In genomic region chr15:63763476-63764123, GRCh38 we compare ENCODE assay signal across 11 cellular contexts.
DNase-seq lines count a peak whose midpoint lies in the region; ATAC-seq, FAIRE-seq and TF ChIP-seq lines count a peak whose summit lies in the region.
"Had no signal": no experiment of that assay in that cellular context is flagged by ENCODE, and none has a peak within 500 bp of the region (broad histone marks: within the 10 kb centered on the region; RNA-seq: fewer than 3 reads in every experiment).

No MANE protein-coding gene starts in this region.

- H3K79me2 ChIP-seq in GM23248 (ENCODE audit: insufficient read depth) = peaks cover 87% of the 10 kb centered on the region
- no peaks in the 10 kb centered on the region for H3K79me2 ChIP-seq in keratinocyte (ENCODE audit: control insufficient read depth, insufficient read depth, low read length)
- no peaks in the 10 kb centered on the region for H3K79me2 ChIP-seq in PC-9 (ENCODE audit: low read depth)

- H3K4me3 ChIP-seq in GM23248 (no peak overlapping the region), RWPE2 (ENCODE audit: severe bottlenecking) (no peak overlapping the region), keratinocyte (ENCODE audit: control insufficient read depth in 2 of 3, extremely low read depth in 1 of 3, insufficient read depth in 2 of 3, low read depth in 1 of 3, low read length in 3 of 3) (no peak overlapping the region), PC-9 (no peak overlapping the region), transverse colon (no peak overlapping the region)
- H3K4me3 ChIP-seq: esophagus muscularis mucosa had no signal

- H3K27me3 ChIP-seq in GM23248 (replicated peaks; ENCODE audit: insufficient read depth) (no peaks in the 10 kb centered on the region), RWPE2 (ENCODE audit: insufficient read depth, poor library complexity, severe bottlenecking) (no peaks in the 10 kb centered on the region), keratinocyte (ENCODE audit: control insufficient read depth, extremely low read depth, insufficient read depth, low read length) (no peaks in the 10 kb centered on the region), PC-9 (ENCODE audit: insufficient read depth, low read depth) (no peaks in the 10 kb centered on the region), transverse colon (no peaks in the 10 kb centered on the region)
- H3K27me3 ChIP-seq: esophagus muscularis mucosa had no signal

- H3K4me2 ChIP-seq in GM23248 (ENCODE audit: unreplicated experiment) = no peak overlapping the region
- H3K4me2 ChIP-seq in keratinocyte (ENCODE audit: control insufficient read depth, extremely low read depth, insufficient read depth, low read depth, low read length) = no peak overlapping the region
- H3K4me2 ChIP-seq in PC-9 = no peak overlapping the region

- H3K4me1 ChIP-seq in GM23248 (ENCODE audit: insufficient read depth) (peaks cover 10% of the 10 kb centered on the region), RWPE2 (ENCODE audit: insufficient read depth, poor library complexity, severe bottlenecking) (peaks cover 12% of the 10 kb centered on the region), keratinocyte (ENCODE audit: control insufficient read depth, extremely low read depth, insufficient read depth, low read length) (peaks cover 16% of the 10 kb centered on the region), PC-9 (replicated peaks; ENCODE audit: insufficient read depth) (no peaks in the 10 kb centered on the region), transverse colon (peaks cover 0 to 21% (median 5%) of the 10 kb centered on the region in 4 donors)

- POLR2A ChIA-PET in PC-9 (lab: Charles Lee; ENCODE audit: unreplicated experiment) = no interaction called here

- WGBS in GM23248 (ENCODE audit: low coverage in 1 of 2, low lambda C conversion rate in 2 of 2, missing lambda C conversion rate in 2 of 2), 2 experiments = 97 to 98% methylated on average over 3 of the region's 3 CpGs
- WGBS in transverse colon (ENCODE audit: low coverage in 1 of 2), 2 donors = 88 to 93% methylated on average over 3 of the region's 3 CpGs

- H3F3A ChIP-seq in GM23248 (ENCODE audit: insufficient read depth) = 0 out of 2 replicates have a peak, but pooled peaks cover 14% of the 10 kb centered on the region
- no peaks in the 10 kb centered on the region for H3F3A ChIP-seq in PC-9 (ENCODE audit: insufficient read depth, low read depth)

- no peaks in the 10 kb centered on the region for H3K9me3 ChIP-seq in GM23248 (ENCODE audit: low read depth)
- H3K9me3 ChIP-seq in RWPE2 (ENCODE audit: severe bottlenecking) = no peaks in the 10 kb centered on the region
- H3K9me3 ChIP-seq in keratinocyte (ENCODE audit: control insufficient read depth, low read depth, low read length) = no peaks in the 10 kb centered on the region
- H3K9me3 ChIP-seq in PC-9 (ENCODE audit: insufficient read depth, low read depth) = no peaks in the 10 kb centered on the region
- H3K9me3 ChIP-seq in transverse colon = no peaks in the 10 kb centered on the region
- H3K9me3 ChIP-seq: esophagus muscularis mucosa had no signal

- TF ChIP-seq CTCF in RWPE2 (IDR thresholded peaks at IDR 0.05; ENCODE audit: poor library complexity, severe bottlenecking) = no peak
- TF ChIP-seq CTCF in keratinocyte (optimal IDR thresholded peaks at IDR 0.05 in 1 of 3, IDR thresholded peaks at IDR 0.05 in 1 of 3, conservative IDR thresholded peaks at IDR 0.05 in 1 of 3; ENCODE audit: extremely low read depth in 1 of 3, insufficient read depth in 2 of 3, low read length in 3 of 3) = no peak
- no peak for TF ChIP-seq CTCF in PC-9 (conservative IDR thresholded peaks at IDR 0.05)
- TF ChIP-seq CTCF in transverse colon (IDR thresholded peaks at IDR 0.05) = no peak

- CTCF ChIA-PET in PC-9 (lab: Charles Lee) = no interaction called here

- H4K20me1 ChIP-seq in GM23248 (ENCODE audit: insufficient read depth) = 0 out of 2 replicates have a peak, but pooled peaks cover 13% of the 10 kb centered on the region
- H4K20me1 ChIP-seq in keratinocyte (ENCODE audit: control insufficient read depth, extremely low read depth, insufficient read depth, low read length) = no peaks in the 10 kb centered on the region
- H4K20me1 ChIP-seq in PC-9 (ENCODE audit: insufficient read depth) = no peaks in the 10 kb centered on the region

- H3K9ac ChIP-seq in GM23248 (no peak overlapping the region), keratinocyte (ENCODE audit: control insufficient read depth, extremely low read depth, insufficient read depth, low read length) (no peak overlapping the region)

- dilution Hi-C loops in keratinocyte (cut with MboI; ENCODE audit: extremely low pct_ligation_motif_present, low sequenced_read_pairs) = no loop called here

- no TSS peak for BruUV-seq in PC-9 (replicated peaks; lab: Mats Ljungman, UMichigan)

- no peaks in the 10 kb centered on the region for H3K9me2 ChIP-seq in GM23248 (ENCODE audit: insufficient read depth)
- no peaks in the 10 kb centered on the region for H3K9me2 ChIP-seq in PC-9 (ENCODE audit: insufficient read depth)

- peak; percentile 86 for ATAC-seq in RWPE2 (ENCODE audit: low read depth)
- ATAC-seq in HG02981 (IDR thresholded peaks at IDR 0.05; ENCODE audit: unreplicated experiment) = no peak
- ATAC-seq: HCT116 had no signal

- DNase-seq in GDM1 (lab: John Stamatoyannopoulos, UW) = peak; percentile 50
- DNase-seq in GM23248 = peak; percentile 54
- no peak for DNase-seq in RWPE2 (ENCODE audit: low spot score)
- DNase-seq in keratinocyte (ENCODE audit: low read depth, low spot score) = peak; percentile 2
- DNase-seq in DMS79 treated with DMSO at 0.1 percent for 48 hours (lab: John Stamatoyannopoulos, UW) = no peak
- no peak for DNase-seq in PC-9
- DNase-seq in transverse colon = no peak
- DNase-seq: Right ventricle myocardium superior had no signal

- TF ChIP-seq POLR2A in transverse colon (IDR thresholded peaks at IDR 0.05) = no peak

- FAIRE-seq in keratinocyte (lab: Jason Lieb, UNC) = no peak

- intact Hi-C loops in PC-9 (cut with micrococcal nuclease; ENCODE audit: unreplicated experiment) (no loop called here), transverse colon (cut with DNase I; ENCODE audit: low total_unique reads) (no loop called here)

- H2AFZ ChIP-seq in GM23248 (no peak overlapping the region), keratinocyte (ENCODE audit: control insufficient read depth, low read length) (no peak overlapping the region), PC-9 (no peak overlapping the region)

- TF ChIP-seq EP300 in transverse colon (IDR thresholded peaks at IDR 0.05; ENCODE audit: low read depth) = no peak

- in situ Hi-C loops in GM23248 (cut with MboI) (no loop called here), transverse colon (cut with MboI; ENCODE audit: low pct_ligation_motif_present in 1 of 4, low pct_unique_long_range_greater_than_20kb in 1 of 4, low sequenced_read_pairs in 3 of 4) (loop anchor here in 2 of 4 donors (25.0 kb wide), 1 partner anchor 124 kb away; no protein-coding TSS in a partner anchor)

- H3K36me3 ChIP-seq in GM23248 (ENCODE audit: low read depth) = no peaks in the 10 kb centered on the region
- H3K36me3 ChIP-seq in RWPE2 (ENCODE audit: low read depth) = 0 out of 2 replicates have a peak, but pooled peaks cover 3% of the 10 kb centered on the region
- H3K36me3 ChIP-seq in keratinocyte (ENCODE audit: control insufficient read depth in 2 of 2, extremely low read depth in 1 of 2, insufficient read depth in 2 of 2, low read length in 2 of 2) = no peaks in the 10 kb centered on the region
- H3K36me3 ChIP-seq in PC-9 (ENCODE audit: low read depth) = no peaks in the 10 kb centered on the region
- H3K36me3 ChIP-seq in transverse colon = no peaks in the 10 kb centered on the region

- no peaks in the 10 kb centered on the region for H3K9me1 ChIP-seq in keratinocyte (ENCODE audit: control insufficient read depth, extremely low read depth, insufficient read depth, low read length)

- H3K27ac ChIP-seq in GM23248 = 0 out of 2 replicates have a peak overlapping the region, but pooled peaks have one; percentile 1
- peak overlapping the region; percentile 40 for H3K27ac ChIP-seq in RWPE2 (ENCODE audit: poor library complexity, severe bottlenecking)
- no peak overlapping the region for H3K27ac ChIP-seq in keratinocyte (ENCODE audit: control insufficient read depth, insufficient read depth, low read length)
- H3K27ac ChIP-seq in PC-9 = no peak overlapping the region
- H3K27ac ChIP-seq in transverse colon = no peak overlapping the region
- H3K27ac ChIP-seq: esophagus muscularis mucosa had no signal

Comparison
In these comparisons a context has a peak if more than half of its experiments do, and no peak if none do; other contexts are left out.
1. DNase-seq: peak in GDM1 (single experiment), GM23248 (single experiment) and keratinocyte (single experiment); none in RWPE2 (single experiment), DMS79 treated with DMSO at 0.1 percent for 48 hours (single experiment), PC-9 (0 of 2) and transverse colon (single experiment).
2. H3K27ac ChIP-seq: peak in GM23248 (single experiment) and RWPE2 (single experiment); none in keratinocyte (single experiment), PC-9 (single experiment) and transverse colon (0 of 4).